In the genomic region with DNA sequence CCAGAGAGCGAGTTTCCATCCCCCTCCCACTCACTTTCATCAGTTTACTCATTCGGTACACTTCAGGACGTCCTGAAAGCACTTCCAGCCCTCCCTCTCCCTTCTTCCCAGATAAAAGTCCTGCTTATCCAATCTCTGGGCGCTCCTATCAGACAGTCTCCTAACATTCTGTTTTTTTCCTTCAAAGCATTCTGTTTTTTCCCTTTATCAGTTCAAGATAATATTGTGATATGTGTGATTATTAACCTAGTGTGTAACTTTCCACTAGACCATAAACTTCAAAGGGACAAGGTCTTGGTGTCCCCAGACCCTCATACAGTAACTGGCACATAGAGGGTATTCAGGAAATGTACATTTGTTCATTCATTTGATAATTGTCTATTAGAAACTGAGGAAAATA, we compare ENCODE assay signal across 9 cellular contexts.
"Had no signal": no experiment of that assay in that cellular context is flagged by ENCODE, and none has a peak within 500 bp of the region (broad histone marks: within the 10 kb centered on the region; RNA-seq: fewer than 3 reads in every experiment).

No MANE protein-coding gene starts in this region.

- H3K27ac ChIP-seq: GM23248 had no signal

- H3K9me3 Mint-ChIP-seq: HFFc6, IgD-negative memory B cell had no signal

- H2AFZ ChIP-seq: GM23248 had no signal

- H3K9ac ChIP-seq: GM23248 had no signal

- H3K4me3 Mint-ChIP-seq: HFFc6, IgD-negative memory B cell had no signal

- H3K36me3 ChIP-seq: HAP-1 had no signal

- H3K27ac Mint-ChIP-seq: HFFc6, IgD-negative memory B cell had no signal

- ATAC-seq: HCT116 had no signal

- DNase-seq: GM23248, GOT3, H7, HFFc6, KBM-7 had no signal

- H3K4me3 ChIP-seq: GM23248, HAP-1 had no signal

- FAIRE-seq: HTR-8/SVneo had no signal

- H3K27me3 Mint-ChIP-seq: IgD-negative memory B cell had no signal

- H3K9me3 ChIP-seq: HAP-1 had no signal
